In genomic region chr17:17141860-17142552, GRCh38 we compare ENCODE assay signal across 8 cellular contexts.
DNase-seq lines count a peak whose midpoint lies in the region; ATAC-seq and TF ChIP-seq lines count a peak whose summit lies in the region.

No MANE protein-coding gene starts in this region.

- H3K9ac ChIP-seq in liver (ENCODE audit: low read depth in 1 of 2, low read length in 2 of 2), result no peak overlapping the region

- TF ChIP-seq CTCF in BE2C (IDR thresholded peaks at IDR 0.05; ENCODE audit: low read depth, low read length), result peak; percentile 72
- peak; percentile 53 for TF ChIP-seq CTCF in liver (IDR thresholded peaks at IDR 0.05; ENCODE audit: low read depth, low read length, missing input control)

- H3K27me3 ChIP-seq in BE2C, result no peaks in the 10 kb centered on the region
- no peaks in the 10 kb centered on the region for H3K27me3 ChIP-seq in liver (ENCODE audit: control insufficient read depth in 4 of 4, insufficient read depth in 4 of 4, low read length in 3 of 4)

- no peak for ATAC-seq in stimulated activated naive CD8-positive, alpha-beta T cell treated with anti-CD3 and anti-CD28 coated beads, Interleukin-15, Interleukin-2, amounts not matched to agents 100 U/mL and 50 U/mL, for 24 hours
- ATAC-seq in GM18861 (IDR thresholded peaks at IDR 0.05; ENCODE audit: unreplicated experiment) (no peak), GM19397 (IDR thresholded peaks at IDR 0.05; ENCODE audit: unreplicated experiment) (no peak)

- H3K9me3 ChIP-seq in BE2C (no peaks in the 10 kb centered on the region), liver (ENCODE audit: control insufficient read depth in 4 of 4, low read length in 3 of 4) (no peaks in the 10 kb centered on the region)

- WGBS in liver, result 75% methylated on average over 23 of the region's 23 CpGs

- peak; percentile 66 to 82 for TF ChIP-seq RAD21 in liver (IDR thresholded peaks at IDR 0.05)

- DNase-seq in BE2C (peak; percentile 45), HK-2 (ENCODE audit: unreplicated experiment) (peak; percentile 22)
- peak; percentile 29 for DNase-seq in activated CD4-positive, alpha-beta T cell treated with anti-CD3 and anti-CD28 coated beads for 1 hour
- peak; percentile 42 for DNase-seq in stimulated activated naive CD8-positive, alpha-beta T cell treated with anti-CD3 and anti-CD28 coated beads, Interleukin-15, Interleukin-2, amounts not matched to agents 100 U/mL and 50 U/mL, for 24 hours

- H3K4me3 ChIP-seq in BE2C (ENCODE audit: low read depth, low read length) (no peak overlapping the region), liver (ENCODE audit: low read depth in 1 of 3, low read length in 3 of 3) (no peak overlapping the region)

- peak overlapping the region; percentile 48 for H3K27ac ChIP-seq in cingulate gyrus (ENCODE audit: low read depth, low read length)
- no peak overlapping the region for H3K27ac ChIP-seq in liver (ENCODE audit: low read depth in 1 of 2, low read length in 2 of 2)

- H3K4me1 ChIP-seq in BE2C (no peaks in the 10 kb centered on the region), liver (ENCODE audit: control insufficient read depth in 4 of 4, insufficient read depth in 4 of 4, low read length in 3 of 4) (no peaks in the 10 kb centered on the region)

- H3K36me3 ChIP-seq in BE2C (peaks cover 17% of the 10 kb centered on the region), liver (ENCODE audit: control insufficient read depth in 4 of 4, insufficient read depth in 3 of 4, low read depth in 1 of 4, low read length in 3 of 4) (peaks cover 6 to 77% (median 28%) of the 10 kb centered on the region in 4 donors)

TF ChIP-seq in liver, 16 proteins besides CTCF, POLR2A, EP300 and RAD21:
- no peak for TF ChIP-seq GABPA (IDR thresholded peaks at IDR 0.05 in 1 of 2, conservative IDR thresholded peaks at IDR 0.05 in 1 of 2)
